10 cellular contexts compared by ENCODE assay signal in genomic region chr18:77022556-77022955, GRCh38.
"Had no signal": no experiment of that assay in that cellular context is flagged by ENCODE, and none has a peak within 500 bp of the region (broad histone marks: within the 10 kb centered on the region; RNA-seq: fewer than 3 reads in every experiment).

No MANE protein-coding gene starts in this region.

- H3K4me3 Mint-ChIP-seq: activated naive CD8-positive, alpha-beta T cell treated with anti-CD3 and anti-CD28 coated beads for 36 hours; activated T-helper 1 cell treated with anti-CD3 and anti-CD28 coated beads, Interleukin-12 subunit alpha, Interleukin-12 subunit beta, Interleukin-2, Interleukin-4 antibody, amounts not matched to agents 30 ng/mL and 10 ng/mL and 1 ng/mL, durations not matched to agents 14 hours and 24 hours and 36 hours; neural progenitor cell; stimulated activated memory B cell treated with anti-CD40 and anti-IgM and Interleukin-4, amounts not matched to agents 10 μg/mL and 1 μg/mL and 100 μg/mL, for 72 hours had no signal

- H3K27ac Mint-ChIP-seq: activated naive CD8-positive, alpha-beta T cell treated with anti-CD3 and anti-CD28 coated beads for 36 hours; neural progenitor cell; stimulated activated memory B cell treated with anti-CD40 and anti-IgM and Interleukin-4, amounts not matched to agents 10 μg/mL and 1 μg/mL and 100 μg/mL, for 72 hours had no signal

- H3K27ac ChIP-seq: neural progenitor cell, ovary, suprapubic skin, upper lobe of left lung had no signal

- H3K9me3 Mint-ChIP-seq: activated naive CD8-positive, alpha-beta T cell treated with anti-CD3 and anti-CD28 coated beads for 36 hours; activated T-helper 1 cell treated with anti-CD3 and anti-CD28 coated beads, Interleukin-12 subunit alpha, Interleukin-12 subunit beta, Interleukin-2, Interleukin-4 antibody, amounts not matched to agents 30 ng/mL and 10 ng/mL and 1 ng/mL, durations not matched to agents 14 hours and 24 hours and 36 hours had no signal

- H3K36me3 ChIP-seq: neural progenitor cell, ovary had no signal

- H3K36me3 Mint-ChIP-seq: neural progenitor cell had no signal

- ATAC-seq: left ventricle myocardium superior; stimulated activated memory B cell treated with anti-CD40 and anti-IgM and Interleukin-4, amounts not matched to agents 10 μg/mL and 1 μg/mL and 100 μg/mL, for 72 hours had no signal

- H3K4me3 ChIP-seq: neural progenitor cell, ovary, suprapubic skin, upper lobe of left lung had no signal

- H3K4me1 ChIP-seq: neural progenitor cell, suprapubic skin, upper lobe of left lung had no signal

- H3K27me3 ChIP-seq: neural progenitor cell, ovary, suprapubic skin, upper lobe of left lung had no signal

- DNase-seq: activated naive CD8-positive, alpha-beta T cell treated with anti-CD3 and anti-CD28 coated beads for 36 hours; erythroblast; kidney; left ventricle myocardium superior; ovary; upper lobe of left lung had no signal

- H3K27me3 Mint-ChIP-seq: activated naive CD8-positive, alpha-beta T cell treated with anti-CD3 and anti-CD28 coated beads for 36 hours; stimulated activated memory B cell treated with anti-CD40 and anti-IgM and Interleukin-4, amounts not matched to agents 10 μg/mL and 1 μg/mL and 100 μg/mL, for 72 hours had no signal

- H3K9me3 ChIP-seq: ovary, suprapubic skin, upper lobe of left lung had no signal
